In genomic region chrX:37745354-37745753, GRCh38 we compare ENCODE assay signal across 8 cellular contexts. TPM values are rescaled to one million over a fixed set of nuclear protein-coding genes. Genes with fewer than 3 reads are reported as not detected.
A peak's percentile ranks its signal among the peaks of the same experiment; 100 is the strongest.
DNase-seq lines count a peak whose midpoint lies in the region; ATAC-seq and TF ChIP-seq lines count a peak whose summit lies in the region.

No MANE protein-coding gene starts in this region.

- no peak overlapping the region for H3K9ac ChIP-seq in HCT116 (ENCODE audit: low read length)

- H3K4me2 ChIP-seq in HCT116 (ENCODE audit: low read length) = no peak overlapping the region

- no peak overlapping the region for H3K27ac Mint-ChIP-seq in T-cell

- CTCF ChIA-PET in HCT116 (lab: Charles Lee) (interaction anchor here (0.9 to 1.6 kb wide), 4 partner anchors 80 to 430 kb away, joined by 4 to 9 read pairs (median 6); no protein-coding TSS in a partner anchor), T-cell (lab: Charles Lee) (interaction anchor here (0.6 to 4.0 kb wide), 23 partner anchors 8 to 1468 kb away, joined by 3 to 77 read pairs (median 4); partner anchors contain the start of gene DYNLT3 (in 2 of the 2))

- no peaks in the 10 kb centered on the region for H3K9me3 Mint-ChIP-seq in T-cell

- ATAC-seq in HCT116 (peak; percentile 80), T-cell (replicated peaks in 1 of 4) (peak; percentile 70 to 91 (median 79)), left cardiac atrium (peak; percentile 68 to 79), sciatic nerve (peak; percentile 82), HG03108 (IDR thresholded peaks at IDR 0.05; ENCODE audit: unreplicated experiment) (no peak)

- H3K4me1 Mint-ChIP-seq in T-cell = peaks cover 9 to 16% (median 11%) of the 10 kb centered on the region in 3 donors

- no TSS peak for BruUV-seq in HCT116 (replicated peaks; lab: Mats Ljungman, UMichigan)

- TF ChIP-seq POLR2A in HCT116 (IDR thresholded peaks at IDR 0.05; ENCODE audit: borderline replicate concordance, extremely low read depth, insufficient read depth, insufficient read length) (no peak), NB4 (IDR thresholded peaks at IDR 0.05; ENCODE audit: extremely low read depth, insufficient read length) (no peak)

- H3K4me3 Mint-ChIP-seq in T-cell = no peak overlapping the region

- no peak overlapping the region for H3K27ac ChIP-seq in HCT116 (ENCODE audit: low read depth, low read length)

- TF ChIP-seq CTCF in HCT116 (IDR thresholded peaks at IDR 0.05 in 2 of 3, conservative IDR thresholded peaks at IDR 0.05 in 1 of 3; ENCODE audit: borderline replicate concordance in 1 of 3, insufficient read depth in 1 of 3, low read depth in 2 of 3, low read length in 2 of 3) (peak; percentile 53 to 69 (median 56)), NB4 (IDR thresholded peaks at IDR 0.05; ENCODE audit: low read depth, low read length) (peak; percentile 60)

- TF ChIP-seq RAD21 in HCT116 (IDR thresholded peaks at IDR 0.05; ENCODE audit: low read depth) = peak; percentile 66

- H3K4me1 ChIP-seq in HCT116 (ENCODE audit: control insufficient read depth in 1 of 2, insufficient read depth in 2 of 2, low read length in 2 of 2) = peaks cover 0 to 9% of the 10 kb centered on the region in 2 experiments; a peak in 1 of 4 replicates

- no peaks in the 10 kb centered on the region for H3K79me2 ChIP-seq in HCT116 (ENCODE audit: insufficient read depth, low read length)

- intact Hi-C loops in HCT116 (cut with micrococcal nuclease) (loop anchor here (2.0 kb wide), 2 partner anchors 79 to 429 kb away; no protein-coding TSS in a partner anchor), left cardiac atrium (cut with DNase I) (loop anchor here (1.0 to 10.0 kb wide), 2 partner anchors 79 to 80 kb away; no protein-coding TSS in a partner anchor), sciatic nerve (cut with DNase I) (no loop called here)

- H4K20me1 ChIP-seq in HCT116 (ENCODE audit: insufficient read depth) = no peaks in the 10 kb centered on the region

- H3K9me2 ChIP-seq in HCT116 (ENCODE audit: insufficient read depth) = no peaks in the 10 kb centered on the region

- no peak overlapping the region for H2AFZ ChIP-seq in HCT116 (ENCODE audit: low read depth, low read length, poor library complexity, severe bottlenecking)

- DNase-seq in GM04503 (ENCODE audit: low read depth) (peak; percentile 6), HCT116 (ENCODE audit: low read depth, low spot score) (peak; percentile 18), NB4 (ENCODE audit: low read depth) (peak; percentile 86), T-cell (peak; percentile 53 to 81 (median 68)), amniotic epithelial cell (ENCODE audit: low read depth) (peak; percentile 45), left cardiac atrium (peak; percentile 75), sciatic nerve (ENCODE audit: low spot score) (peak; percentile 88)

- RAD21 ChIA-PET in HCT116 (lab: Charles Lee; ENCODE audit: low non-redundant PET in 1 of 2, low total read pairs in 2 of 2, uncharacterized antibody in 2 of 2, unreplicated experiment in 2 of 2) = no interaction called here

- no peak overlapping the region for H3K4me3 ChIP-seq in HCT116 (replicated peaks in 1 of 2; ENCODE audit: low read depth in 1 of 2, low read length in 2 of 2)
- H3K4me3 ChIP-seq in NB4 (ENCODE audit: low read depth, low read length) = peak overlapping the region; percentile 6

- POLR2A ChIA-PET in HCT116 (lab: Charles Lee) = no interaction called here
- POLR2A ChIA-PET in T-cell (lab: Charles Lee) = interaction anchor here (0.6 to 1.3 kb wide), 3 partner anchors 8 to 89 kb away, joined by 3 to 7 read pairs (median 5); no protein-coding TSS in a partner anchor

- H3K9me3 ChIP-seq in HCT116 (ENCODE audit: control insufficient read depth in 1 of 2, insufficient read depth in 1 of 2, low read depth in 1 of 2, low read length in 2 of 2) = no peaks in the 10 kb centered on the region

- no peaks in the 10 kb centered on the region for H3K36me3 Mint-ChIP-seq in T-cell

- H3K36me3 ChIP-seq in HCT116 (ENCODE audit: control insufficient read depth in 1 of 2, insufficient read depth in 2 of 2, low read length in 2 of 2) = no peaks in the 10 kb centered on the region

- peaks cover 0 to 13% of the 10 kb centered on the region in 2 donors for H3K27me3 Mint-ChIP-seq in T-cell

- no peaks in the 10 kb centered on the region for H3K27me3 ChIP-seq in HCT116 (ENCODE audit: insufficient read depth, low read length)

TF ChIP-seq in HCT116, 20 proteins besides CTCF, POLR2A, EP300 and RAD21:
- TF ChIP-seq EZH2phosphoT487 (IDR thresholded peaks at IDR 0.05; ENCODE audit: borderline replicate concordance) = no peak
- TF ChIP-seq ZBTB33 (IDR thresholded peaks at IDR 0.05; ENCODE audit: extremely low read depth, insufficient replicate concordance, low read length) = no peak
- TF ChIP-seq ELF1 (IDR thresholded peaks at IDR 0.05; ENCODE audit: borderline replicate concordance, low read depth) = no peak
- TF ChIP-seq FOSL1 (IDR thresholded peaks at IDR 0.05; ENCODE audit: low read depth) = no peak
- no peak for TF ChIP-seq SP1 (IDR thresholded peaks at IDR 0.05; ENCODE audit: low read depth)
- TF ChIP-seq SRF (IDR thresholded peaks at IDR 0.05; ENCODE audit: low read depth) = no peak
- no peak for TF ChIP-seq REST (IDR thresholded peaks at IDR 0.05; ENCODE audit: low read depth)
- no peak for TF ChIP-seq JUND (IDR thresholded peaks at IDR 0.05)
- no peak for TF ChIP-seq MAX (IDR thresholded peaks at IDR 0.05)
- TF ChIP-seq EGR1 (IDR thresholded peaks at IDR 0.05; ENCODE audit: low read depth) = no peak
- TF ChIP-seq CBX3 (IDR thresholded peaks at IDR 0.05; ENCODE audit: low read depth) = no peak

RNA-seq across cellular contexts. Expression of gene CYBB, which starts 34.5 kb away (rescaled TPM):
- 0.59 TPM for total RNA-seq in HCT116 (2021; ENCODE audit: unreplicated experiment)
- polyA plus RNA-seq in HCT116 (2012) = 0.10 and 0.25 TPM in 2 replicates
- 1 to 10 TPM; 1.1 to 5.0 (median 1.8) TPM for total RNA-seq in T-cell
- 10 to 100 TPM; 30.0 to 75.1 TPM for total RNA-seq in left cardiac atrium
- 39.8 TPM for total RNA-seq in sciatic nerve

RNA-seq across cellular contexts. Expression of gene XK, which starts 59.8 kb away (rescaled TPM):
- 2.6 TPM for total RNA-seq in HCT116 (2021; ENCODE audit: unreplicated experiment)
- 1.1 and 1.2 TPM in 2 replicates for polyA plus RNA-seq in HCT116 (2012)
- total RNA-seq in T-cell = under 1 TPM in 4 of 5 donors, not detected in 1; 0.10 to 0.18 (median 0.12) TPM
- 1 to 10 TPM; 4.4 to 6.0 TPM for total RNA-seq in left cardiac atrium
- total RNA-seq in sciatic nerve = 1.7 TPM

Comparison
In these comparisons a context has a peak if more than half of its experiments do, and no peak if none do; other contexts are left out.
1. DNase-seq: peak in every context shown above with its lines; median percentile 88 in sciatic nerve; 86 in NB4; 75 in left cardiac atrium; 68 in T-cell; 45 in amniotic epithelial cell; 18 in HCT116; 6 in GM04503.